31 cellular contexts compared by ENCODE assay signal in genomic region chr5:87581661-87582060, GRCh38.
"Had no signal": no experiment of that assay in that cellular context is flagged by ENCODE, and none has a peak within 500 bp of the region (broad histone marks: within the 10 kb centered on the region; RNA-seq: fewer than 3 reads in every experiment).

No MANE protein-coding gene starts in this region.

- H3K27me3 ChIP-seq: adrenal gland, body of pancreas, brain microvascular endothelial cell, breast epithelium had no signal

- H3K27ac ChIP-seq: adrenal gland, body of pancreas, brain microvascular endothelial cell, breast epithelium, VCaP had no signal

- H3K36me3 ChIP-seq: adrenal gland, brain microvascular endothelial cell, breast epithelium had no signal

- H3K4me1 ChIP-seq: adrenal gland, body of pancreas, breast epithelium had no signal

- H3K4me3 ChIP-seq: adrenal gland, body of pancreas, breast epithelium had no signal

- H3K9me3 ChIP-seq: adrenal gland, body of pancreas had no signal

- DNase-seq: activated B cell treated with CpG ODN at 0.5 μM for 24 hours; activated CD4-positive, alpha-beta memory T cell treated with anti-CD3 and anti-CD28 coated beads for 36 hours; activated CD4-positive, alpha-beta T cell treated with anti-CD3 and anti-CD28 coated beads for 4 hours; activated CD4-positive, alpha-beta T cell treated with anti-CD3 and anti-CD28 coated beads, Interleukin-2, amount 10 ng/mL, durations not matched to agents 24 days and 14 days; activated CD4-positive, alpha-beta T cell treated with anti-CD3 and anti-CD28 coated beads, Interleukin-2, amount 50 U/mL, for 1 hour; activated CD4-positive, alpha-beta T cell treated with anti-CD3 and anti-CD28 coated beads, Interleukin-2, amount 50 U/mL, for 4 hours; activated CD4-positive, CD25-positive, alpha-beta regulatory T cell treated with anti-CD3 and anti-CD28 coated beads, Interleukin-2, amount 50 U/mL, for 72 hours; activated CD8-positive, alpha-beta memory T cell treated with anti-CD3 and anti-CD28 coated beads, Interleukin-2, amount 50 U/mL, for 4 hours; activated CD8-positive, alpha-beta T cell treated with anti-CD3 and anti-CD28 coated beads for 36 hours; activated effector memory CD4-positive, alpha-beta T cell treated with anti-CD3 and anti-CD28 coated beads, Interleukin-2, amount 50 U/mL, for 16 hours; activated gamma-delta T cell treated with Interleukin-2 at 50 U/mL for 16 hours; activated naive CD4-positive, alpha-beta T cell; activated naive CD4-positive, alpha-beta T cell treated with anti-CD3 and anti-CD28 coated beads for 36 hours; activated naive CD4-positive, alpha-beta T cell treated with anti-CD3 and anti-CD28 coated beads, Interleukin-2, amount 50 U/mL, for 16 hours; activated naive CD8-positive, alpha-beta T cell treated with anti-CD3 and anti-CD28 coated beads for 36 hours; activated T-cell treated with anti-CD3 and anti-CD28 coated beads for 4 hours; activated T-cell treated with anti-CD3 and anti-CD28 coated beads, Interleukin-2, amount 50 U/mL, for 1 hour; activated T-cell treated with anti-CD3 and anti-CD28 coated beads, Interleukin-2, amount 50 U/mL, for 4 hours; activated T-cell treated with anti-CD3 and anti-CD28 coated beads, Interleukin-2, amount 50 U/mL, for 72 hours; adrenal gland; amniotic stem cell; aorta; body of pancreas; brain microvascular endothelial cell; central memory CD4-positive, alpha-beta T cell; T-helper 2 cell; T-helper 9 cell had no signal

- ATAC-seq: activated CD8-positive, alpha-beta T cell treated with anti-CD3 and anti-CD28 coated beads for 36 hours; activated naive CD4-positive, alpha-beta T cell treated with anti-CD3 and anti-CD28 coated beads, Interleukin-2, amount 50 U/mL, for 72 hours; activated T-cell treated with anti-CD3 and anti-CD28 coated beads, Interleukin-2, amount 50 U/mL, for 4 hours; activated T-cell treated with anti-CD3 and anti-CD28 coated beads, Interleukin-2, amount 50 U/mL, for 72 hours; activated T-helper 17 cell treated with anti-CD3 and anti-CD28 coated beads, Interleukin-2, amount 50 U/mL, for 72 hours; body of pancreas had no signal
